1 cellular context compared by ENCODE assay signal in the genomic region with DNA sequence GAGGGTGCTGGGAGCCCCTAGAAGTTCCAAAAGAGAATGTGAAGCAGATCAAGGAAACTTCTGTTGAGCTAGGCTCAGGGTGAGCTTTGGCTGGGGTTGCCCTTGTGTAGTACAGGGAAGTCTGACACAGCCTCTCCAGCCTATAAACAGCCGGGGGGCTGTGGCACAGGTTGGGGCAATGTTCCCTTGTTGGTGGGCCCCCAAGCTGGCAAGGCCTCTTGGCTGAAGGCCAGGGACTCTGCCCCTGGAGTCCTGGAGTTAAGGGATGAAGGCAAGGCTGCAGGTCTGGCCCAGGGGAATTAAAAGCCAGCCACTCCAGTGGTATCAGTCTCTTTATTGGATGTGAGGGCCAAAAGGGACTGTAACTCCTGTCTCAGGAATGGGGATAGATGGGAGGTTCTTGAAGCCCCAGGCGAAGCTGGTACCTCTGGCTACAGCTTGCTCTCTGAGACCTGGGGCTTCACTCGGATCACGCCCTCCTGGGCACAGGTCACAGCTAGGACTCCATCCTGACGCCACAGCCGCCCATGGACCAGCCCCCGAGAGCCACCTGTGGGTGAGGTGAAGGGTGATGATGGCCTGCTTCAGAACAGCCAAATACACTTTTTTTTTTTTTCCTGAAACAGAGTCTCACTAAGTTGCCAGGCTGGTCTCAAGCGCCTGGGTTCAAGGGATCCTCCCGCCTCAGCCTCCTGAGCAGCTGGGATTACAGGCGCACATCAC.
TF ChIP-seq lines count a peak whose summit lies in the region.

No MANE protein-coding gene starts in this region.

TF ChIP-seq in HepG2, 621 proteins besides CTCF, POLR2A, EP300 and RAD21:
- TF ChIP-seq RBFOX2 (IDR thresholded peaks at IDR 0.05; ENCODE audit: low read depth, low read length): 0 out of 2 replicates have a peak, but pooled peaks have one; percentile 17
- TF ChIP-seq ZNF878 (CRISPR knock-in tag; IDR thresholded peaks at IDR 0.05): no peak
- TF ChIP-seq NFIB (CRISPR knock-in tag; IDR thresholded peaks at IDR 0.05; ENCODE audit: borderline replicate concordance): 0 out of 2 replicates have a peak, but pooled peaks have one; percentile 23
- no peak for TF ChIP-seq ARNTL (CRISPR knock-in tag; IDR thresholded peaks at IDR 0.05)
- TF ChIP-seq, protein P1, sequence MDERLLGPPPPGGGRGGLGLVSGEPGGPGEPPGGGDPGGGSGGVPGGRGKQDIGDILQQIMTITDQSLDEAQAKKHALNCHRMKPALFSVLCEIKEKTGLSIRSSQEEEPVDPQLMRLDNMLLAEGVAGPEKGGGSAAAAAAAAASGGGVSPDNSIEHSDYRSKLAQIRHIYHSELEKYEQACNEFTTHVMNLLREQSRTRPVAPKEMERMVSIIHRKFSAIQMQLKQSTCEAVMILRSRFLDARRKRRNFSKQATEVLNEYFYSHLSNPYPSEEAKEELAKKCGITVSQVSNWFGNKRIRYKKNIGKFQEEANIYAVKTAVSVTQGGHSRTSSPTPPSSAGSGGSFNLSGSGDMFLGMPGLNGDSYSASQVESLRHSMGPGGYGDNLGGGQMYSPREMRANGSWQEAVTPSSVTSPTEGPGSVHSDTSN (CRISPR knock-in tag; IDR thresholded peaks at IDR 0.05): no peak
- no peak for TF ChIP-seq ZNF772 (CRISPR knock-in tag; IDR thresholded peaks at IDR 0.05)
- TF ChIP-seq EEA1 (CRISPR knock-in tag; IDR thresholded peaks at IDR 0.05; ENCODE audit: borderline replicate concordance): 0 out of 2 replicates have a peak, but pooled peaks have one; percentile 6
- TF ChIP-seq AGO2 (optimal IDR thresholded peaks at IDR 0.05; ENCODE audit: low read depth, low read length): peak; percentile 63
- no peak for TF ChIP-seq TMF1 (CRISPR knock-in tag; IDR thresholded peaks at IDR 0.05; ENCODE audit: low read depth)
- 0 out of 2 replicates have a peak, but pooled peaks have one; percentile 44 for TF ChIP-seq ZC3H13 (CRISPR knock-in tag; IDR thresholded peaks at IDR 0.05)
- 0 out of 2 replicates have a peak, but pooled peaks have one; percentile 26 for TF ChIP-seq PHF21A (CRISPR knock-in tag; IDR thresholded peaks at IDR 0.05)
- no peak for TF ChIP-seq ZNF225 (CRISPR knock-in tag; IDR thresholded peaks at IDR 0.05)
- no peak for TF ChIP-seq SALL1 (CRISPR knock-in tag; IDR thresholded peaks at IDR 0.05)
